35 cellular contexts compared by ENCODE assay signal in the genomic region with DNA sequence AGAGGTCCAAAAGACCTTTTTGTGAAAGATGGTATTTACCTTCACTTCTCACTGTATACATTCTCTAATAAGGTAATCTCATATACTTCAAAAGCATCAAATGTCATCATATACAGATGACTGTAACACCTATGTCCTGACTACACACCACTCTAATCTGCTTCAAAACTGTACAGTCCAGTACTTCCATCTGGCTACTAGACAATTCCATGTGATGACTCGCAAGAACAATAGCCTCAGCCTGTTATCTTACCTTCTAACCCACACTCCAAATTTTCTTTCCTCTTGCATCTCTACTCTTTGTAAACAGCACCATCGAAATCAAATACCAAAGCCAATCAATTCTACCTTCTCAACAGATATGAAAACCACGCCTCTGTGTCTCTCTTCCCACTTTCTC. TPM values are rescaled to one million over a fixed set of nuclear protein-coding genes. Genes with fewer than 3 reads are reported as not detected.
DNase-seq lines count a peak whose midpoint lies in the region; ATAC-seq, FAIRE-seq and TF ChIP-seq lines count a peak whose summit lies in the region.
"Had no signal": no experiment of that assay in that cellular context is flagged by ENCODE, and none has a peak within 500 bp of the region (broad histone marks: within the 10 kb centered on the region; RNA-seq: fewer than 3 reads in every experiment).

No MANE protein-coding gene starts in this region.

- H3K4me3 Mint-ChIP-seq in Caco-2 (ENCODE audit: unreplicated experiment) (no peak overlapping the region), type B pancreatic cell (no peak overlapping the region)
- H3K4me3 Mint-ChIP-seq in activated T-cell treated with anti-CD3 and anti-CD28 coated beads, Interleukin-2, amount 50 U/mL, for 24 hours: no peak overlapping the region
- H3K4me3 Mint-ChIP-seq: CD14-positive monocyte; stimulated activated naive B cell treated with anti-CD40 and anti-IgM and Interleukin-4, amounts not matched to agents 10 μg/mL and 1 μg/mL and 100 μg/mL, for 72 hours had no signal

- BruUV-seq in Caco-2 (replicated peaks; lab: Mats Ljungman, UMichigan): no TSS peak

- H3K27me3 ChIP-seq in Caco-2 (replicated peaks; ENCODE audit: control insufficient read depth, insufficient read depth, low read length) (no peaks in the 10 kb centered on the region), bronchial epithelial cell (ENCODE audit: control insufficient read depth, insufficient read depth, low read length) (no peaks in the 10 kb centered on the region)
- H3K27me3 ChIP-seq: dorsolateral prefrontal cortex, gastroesophageal sphincter, ovary, Peyer's patch, uterus had no signal

- peak overlapping the region; percentile 0 for H3K27ac Mint-ChIP-seq in Caco-2 (ENCODE audit: unreplicated experiment)
- no peak overlapping the region for H3K27ac Mint-ChIP-seq in activated T-cell treated with anti-CD3 and anti-CD28 coated beads, Interleukin-2, amount 50 U/mL, for 24 hours
- H3K27ac Mint-ChIP-seq in type B pancreatic cell: no peak overlapping the region
- H3K27ac Mint-ChIP-seq: CD14-positive monocyte; stimulated activated naive B cell treated with anti-CD40 and anti-IgM and Interleukin-4, amounts not matched to agents 10 μg/mL and 1 μg/mL and 100 μg/mL, for 72 hours had no signal

- H3K36me3 ChIP-seq in Caco-2 (ENCODE audit: control insufficient read depth, insufficient read depth, low read length): no peaks in the 10 kb centered on the region
- no peaks in the 10 kb centered on the region for H3K36me3 ChIP-seq in bronchial epithelial cell (ENCODE audit: control insufficient read depth, insufficient read depth, low read length)
- H3K36me3 ChIP-seq: gastroesophageal sphincter, ovary, Peyer's patch, uterus had no signal

- no peak overlapping the region for H3K4me3 ChIP-seq in Caco-2 (ENCODE audit: low read depth, low read length)
- H3K4me3 ChIP-seq in bronchial epithelial cell (ENCODE audit: low read depth, low read length): no peak overlapping the region
- H3K4me3 ChIP-seq: dorsolateral prefrontal cortex, gastroesophageal sphincter, ovary, Peyer's patch, uterus had no signal

- TF ChIP-seq CTCF in Caco-2 (IDR thresholded peaks at IDR 0.05; ENCODE audit: insufficient read depth in 1 of 2, low read depth in 1 of 2, low read length in 1 of 2, severe bottlenecking in 1 of 2, unreplicated experiment in 1 of 2) (no peak), bronchial epithelial cell (IDR thresholded peaks at IDR 0.05; ENCODE audit: insufficient read depth, low read length, severe bottlenecking) (no peak), type B pancreatic cell (conservative IDR thresholded peaks at IDR 0.05) (no peak)

- DNase-seq in Caco-2 (no peak), NCI-H226 (peak; percentile 62), bronchial epithelial cell (ENCODE audit: low read depth) (peak; percentile 66), kidney tubule cell (ENCODE audit: low spot score) (peak; percentile 31), NCI-H446 treated with DMSO at 0.1 percent for 48 hours (lab: John Stamatoyannopoulos, UW) (no peak), type B pancreatic cell (ENCODE audit: extremely low spot score, unreplicated experiment) (no peak)
- no peak for DNase-seq in activated T-cell treated with anti-CD3 and anti-CD28 coated beads, Interleukin-2, amount 50 U/mL, for 24 hours
- DNase-seq: activated CD4-positive, alpha-beta T cell treated with anti-CD3 and anti-CD28 coated beads for 48 hours; activated CD8-positive, alpha-beta memory T cell treated with anti-CD3 and anti-CD28 coated beads for 24 hours; activated gamma-delta T cell; activated T-cell treated with anti-CD3 and anti-CD28 coated beads for 4 hours; DMS79 treated with DMSO at 0.1 percent for 48 hours; dorsolateral prefrontal cortex; GF-D8; hippocampal formation; Karpas-422; NCI-H1436; NCI-H2081; NCI-H748 treated with DMSO at 0.1 percent for 48 hours; ovary; Peyer's patch; retina; SIG-M5; small intestine; stimulated activated naive B cell treated with anti-CD40 and anti-IgM and Interleukin-4, amounts not matched to agents 10 μg/mL and 1 μg/mL and 100 μg/mL, for 72 hours; substantia nigra; SW 1271; uterus had no signal

- POLR2A ChIA-PET in Caco-2 (lab: Charles Lee): no interaction called here

- no peak for ATAC-seq in HG02840 (IDR thresholded peaks at IDR 0.05; ENCODE audit: low FRiP score, unreplicated experiment)
- ATAC-seq: gastroesophageal sphincter; HepG2; stimulated activated naive B cell treated with anti-CD40 and anti-IgM and Interleukin-4, amounts not matched to agents 10 μg/mL and 1 μg/mL and 100 μg/mL, for 72 hours had no signal

- H3K9me3 Mint-ChIP-seq in Caco-2 (ENCODE audit: unreplicated experiment) (no peaks in the 10 kb centered on the region), type B pancreatic cell (no peaks in the 10 kb centered on the region)
- H3K9me3 Mint-ChIP-seq in activated T-cell treated with anti-CD3 and anti-CD28 coated beads, Interleukin-2, amount 50 U/mL, for 24 hours: no peaks in the 10 kb centered on the region
- H3K9me3 Mint-ChIP-seq: CD14-positive monocyte; stimulated activated naive B cell treated with anti-CD40 and anti-IgM and Interleukin-4, amounts not matched to agents 10 μg/mL and 1 μg/mL and 100 μg/mL, for 72 hours had no signal

- H3K36me3 Mint-ChIP-seq in Caco-2 (ENCODE audit: insufficient read depth, unreplicated experiment) (no peaks in the 10 kb centered on the region), type B pancreatic cell (no peaks in the 10 kb centered on the region)
- H3K36me3 Mint-ChIP-seq in activated T-cell treated with anti-CD3 and anti-CD28 coated beads, Interleukin-2, amount 50 U/mL, for 24 hours (ENCODE audit: low read depth): no peaks in the 10 kb centered on the region
- H3K36me3 Mint-ChIP-seq: CD14-positive monocyte; stimulated activated naive B cell treated with anti-CD40 and anti-IgM and Interleukin-4, amounts not matched to agents 10 μg/mL and 1 μg/mL and 100 μg/mL, for 72 hours had no signal

- H3K27me3 Mint-ChIP-seq in Caco-2 (ENCODE audit: insufficient read depth, unreplicated experiment) (no peaks in the 10 kb centered on the region), type B pancreatic cell (no peaks in the 10 kb centered on the region)
- H3K27me3 Mint-ChIP-seq in activated T-cell treated with anti-CD3 and anti-CD28 coated beads, Interleukin-2, amount 50 U/mL, for 24 hours: peaks cover 6% of the 10 kb centered on the region

- no peak for FAIRE-seq in bronchial epithelial cell (lab: Jason Lieb, UNC)
- FAIRE-seq: A204.1, endometrium, H1, HepG2, small intestine had no signal

- intact Hi-C loops in Caco-2 (cut with micrococcal nuclease; ENCODE audit: unreplicated experiment): no loop called here

- H3K4me1 Mint-ChIP-seq in Caco-2 (ENCODE audit: low read depth, unreplicated experiment) (peaks cover 32% of the 10 kb centered on the region), type B pancreatic cell (ENCODE audit: unreplicated experiment) (no peaks in the 10 kb centered on the region)
- no peaks in the 10 kb centered on the region for H3K4me1 Mint-ChIP-seq in activated T-cell treated with anti-CD3 and anti-CD28 coated beads, Interleukin-2, amount 50 U/mL, for 24 hours (ENCODE audit: low read depth)
- H3K4me1 Mint-ChIP-seq: CD14-positive monocyte had no signal

- CTCF ChIA-PET in Caco-2 (lab: Charles Lee): no interaction called here

- H3K4me1 ChIP-seq in Caco-2: peaks cover 63% of the 10 kb centered on the region
- H3K4me1 ChIP-seq: gastroesophageal sphincter, uterus had no signal

- H3K9me3 ChIP-seq in Caco-2: no peaks in the 10 kb centered on the region
- H3K9me3 ChIP-seq: gastroesophageal sphincter, ovary, Peyer's patch, uterus had no signal

RNA-seq across cellular contexts. Expression of a gene that starts 24.1 kb away (rescaled TPM):
- 193 and 206 TPM in 2 replicates for total RNA-seq in Caco-2 (2022)
- total RNA-seq in bronchial epithelial cell: 35.8 and 42.9 TPM in 2 replicates
- 24.9 and 46.7 TPM in 2 replicates for total RNA-seq in type B pancreatic cell (ENCODE audit: low replicate concordance)

Comparison
In these comparisons a context has a peak if more than half of its experiments do, and no peak if none do; other contexts are left out.
1. DNase-seq: peak in NCI-H226 (single experiment), bronchial epithelial cell (single experiment) and kidney tubule cell (single experiment); none in Caco-2 (0 of 2), activated T-cell treated with anti-CD3 and anti-CD28 coated beads, Interleukin-2, amount 50 U/mL, for 24 hours (single experiment), NCI-H446 treated with DMSO at 0.1 percent for 48 hours (single experiment) and type B pancreatic cell (single experiment).